Comparison of ENCODE assay signal across 1 cellular context in the genomic region with DNA sequence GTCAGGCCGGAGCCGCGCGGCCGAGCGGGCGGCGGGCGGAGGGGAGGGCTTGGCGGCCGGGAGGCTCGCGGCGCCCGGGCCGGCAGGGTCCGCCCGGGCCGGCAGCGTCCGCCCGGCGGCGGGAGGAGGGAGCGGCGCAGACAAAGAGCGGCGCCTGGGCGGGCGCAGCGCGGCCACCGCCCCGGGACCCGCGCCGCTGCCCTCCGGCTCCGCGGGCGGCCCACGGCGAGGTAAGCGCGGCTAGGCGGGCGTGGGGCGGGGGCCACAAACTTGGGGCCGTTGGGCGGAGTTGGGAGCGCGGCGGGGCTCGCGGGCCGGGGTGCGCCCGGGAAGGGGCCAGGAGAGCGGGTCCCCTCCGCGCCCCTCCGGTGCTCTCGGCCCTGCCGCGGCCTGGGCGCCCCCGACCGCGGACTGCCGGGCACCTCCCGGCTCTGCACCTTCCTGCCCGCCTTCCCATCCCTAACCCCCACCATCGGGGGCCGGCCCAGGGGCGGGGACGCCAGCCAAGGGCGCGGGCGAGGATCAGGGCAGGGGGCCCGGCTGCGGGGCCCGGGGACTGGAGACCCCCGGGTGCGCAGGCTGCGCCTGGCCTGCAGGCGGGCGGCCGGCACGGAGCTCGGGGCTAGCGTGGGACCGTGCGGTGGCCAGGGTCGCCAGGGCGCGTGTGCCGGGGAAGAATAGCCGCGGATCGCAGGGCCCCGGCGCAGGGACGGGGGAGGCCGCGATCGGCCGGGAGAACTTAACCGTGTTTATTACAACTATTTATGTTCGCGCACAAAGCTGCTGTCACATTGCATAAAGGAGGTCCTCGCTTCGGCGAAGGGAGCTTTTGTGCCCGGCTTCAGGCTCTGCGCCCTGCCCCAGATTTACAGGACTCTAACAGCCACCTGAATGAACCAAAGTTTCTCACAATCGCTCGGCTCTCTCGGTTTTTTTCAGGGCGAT.
TF ChIP-seq lines count a peak whose summit lies in the region.

NCK2 (plus strand) TSS at position 4 of the 945 bp plus-strand sequence. CDS start 110,152 bp downstream, outside the sequence.

TF ChIP-seq in K562, 482 proteins besides CTCF, POLR2A, EP300 and RAD21 (continues in another document):
- TF ChIP-seq, protein P1, sequence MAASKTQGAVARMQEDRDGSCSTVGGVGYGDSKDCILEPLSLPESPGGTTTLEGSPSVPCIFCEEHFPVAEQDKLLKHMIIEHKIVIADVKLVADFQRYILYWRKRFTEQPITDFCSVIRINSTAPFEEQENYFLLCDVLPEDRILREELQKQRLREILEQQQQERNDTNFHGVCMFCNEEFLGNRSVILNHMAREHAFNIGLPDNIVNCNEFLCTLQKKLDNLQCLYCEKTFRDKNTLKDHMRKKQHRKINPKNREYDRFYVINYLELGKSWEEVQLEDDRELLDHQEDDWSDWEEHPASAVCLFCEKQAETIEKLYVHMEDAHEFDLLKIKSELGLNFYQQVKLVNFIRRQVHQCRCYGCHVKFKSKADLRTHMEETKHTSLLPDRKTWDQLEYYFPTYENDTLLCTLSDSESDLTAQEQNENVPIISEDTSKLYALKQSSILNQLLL (CRISPR knock-in tag; IDR thresholded peaks at IDR 0.05; ENCODE audit: borderline replicate concordance), result no peak
- no peak for TF ChIP-seq NCOA1 (IDR thresholded peaks at IDR 0.05; ENCODE audit: low read depth)
- peak in 1 of 2 experiments; percentile 60; a peak in 2 of 4 replicates for TF ChIP-seq NRF1 (conservative IDR thresholded peaks at IDR 0.05 in 1 of 2, IDR thresholded peaks at IDR 0.05 in 1 of 2)
- peak; percentile 69 for TF ChIP-seq ZFX (CRISPR knock-in tag; IDR thresholded peaks at IDR 0.05)
- TF ChIP-seq, protein P2, sequence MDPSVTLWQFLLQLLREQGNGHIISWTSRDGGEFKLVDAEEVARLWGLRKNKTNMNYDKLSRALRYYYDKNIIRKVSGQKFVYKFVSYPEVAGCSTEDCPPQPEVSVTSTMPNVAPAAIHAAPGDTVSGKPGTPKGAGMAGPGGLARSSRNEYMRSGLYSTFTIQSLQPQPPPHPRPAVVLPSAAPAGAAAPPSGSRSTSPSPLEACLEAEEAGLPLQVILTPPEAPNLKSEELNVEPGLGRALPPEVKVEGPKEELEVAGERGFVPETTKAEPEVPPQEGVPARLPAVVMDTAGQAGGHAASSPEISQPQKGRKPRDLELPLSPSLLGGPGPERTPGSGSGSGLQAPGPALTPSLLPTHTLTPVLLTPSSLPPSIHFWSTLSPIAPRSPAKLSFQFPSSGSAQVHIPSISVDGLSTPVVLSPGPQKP (CRISPR knock-in tag; IDR thresholded peaks at IDR 0.05), result no peak
- peak; percentile 6; the same call in 1 of the 2 replicates for TF ChIP-seq POLR2G (IDR thresholded peaks at IDR 0.05; ENCODE audit: low read depth, low read length)
- no peak for TF ChIP-seq CBX5 (IDR thresholded peaks at IDR 0.05; ENCODE audit: borderline replicate concordance, low read depth)
- TF ChIP-seq, protein P3, sequence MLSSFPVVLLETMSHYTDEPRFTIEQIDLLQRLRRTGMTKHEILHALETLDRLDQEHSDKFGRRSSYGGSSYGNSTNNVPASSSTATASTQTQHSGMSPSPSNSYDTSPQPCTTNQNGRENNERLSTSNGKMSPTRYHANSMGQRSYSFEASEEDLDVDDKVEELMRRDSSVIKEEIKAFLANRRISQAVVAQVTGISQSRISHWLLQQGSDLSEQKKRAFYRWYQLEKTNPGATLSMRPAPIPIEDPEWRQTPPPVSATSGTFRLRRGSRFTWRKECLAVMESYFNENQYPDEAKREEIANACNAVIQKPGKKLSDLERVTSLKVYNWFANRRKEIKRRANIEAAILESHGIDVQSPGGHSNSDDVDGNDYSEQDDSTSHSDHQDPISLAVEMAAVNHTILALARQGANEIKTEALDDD (IDR thresholded peaks at IDR 0.05), result no peak
- TF ChIP-seq, protein P4, sequence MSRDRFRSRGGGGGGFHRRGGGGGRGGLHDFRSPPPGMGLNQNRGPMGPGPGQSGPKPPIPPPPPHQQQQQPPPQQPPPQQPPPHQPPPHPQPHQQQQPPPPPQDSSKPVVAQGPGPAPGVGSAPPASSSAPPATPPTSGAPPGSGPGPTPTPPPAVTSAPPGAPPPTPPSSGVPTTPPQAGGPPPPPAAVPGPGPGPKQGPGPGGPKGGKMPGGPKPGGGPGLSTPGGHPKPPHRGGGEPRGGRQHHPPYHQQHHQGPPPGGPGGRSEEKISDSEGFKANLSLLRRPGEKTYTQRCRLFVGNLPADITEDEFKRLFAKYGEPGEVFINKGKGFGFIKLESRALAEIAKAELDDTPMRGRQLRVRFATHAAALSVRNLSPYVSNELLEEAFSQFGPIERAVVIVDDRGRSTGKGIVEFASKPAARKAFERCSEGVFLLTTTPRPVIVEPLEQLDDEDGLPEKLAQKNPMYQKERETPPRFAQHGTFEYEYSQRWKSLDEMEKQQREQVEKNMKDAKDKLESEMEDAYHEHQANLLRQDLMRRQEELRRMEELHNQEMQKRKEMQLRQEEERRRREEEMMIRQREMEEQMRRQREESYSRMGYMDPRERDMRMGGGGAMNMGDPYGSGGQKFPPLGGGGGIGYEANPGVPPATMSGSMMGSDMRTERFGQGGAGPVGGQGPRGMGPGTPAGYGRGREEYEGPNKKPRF (IDR thresholded peaks at IDR 0.05; ENCODE audit: low read depth, low read length), result no peak
- TF ChIP-seq POLR2AphosphoS5 (IDR thresholded peaks at IDR 0.05; ENCODE audit: control insufficient read depth, insufficient read depth, low read depth, low read length), result no peak
- TF ChIP-seq, protein P5, sequence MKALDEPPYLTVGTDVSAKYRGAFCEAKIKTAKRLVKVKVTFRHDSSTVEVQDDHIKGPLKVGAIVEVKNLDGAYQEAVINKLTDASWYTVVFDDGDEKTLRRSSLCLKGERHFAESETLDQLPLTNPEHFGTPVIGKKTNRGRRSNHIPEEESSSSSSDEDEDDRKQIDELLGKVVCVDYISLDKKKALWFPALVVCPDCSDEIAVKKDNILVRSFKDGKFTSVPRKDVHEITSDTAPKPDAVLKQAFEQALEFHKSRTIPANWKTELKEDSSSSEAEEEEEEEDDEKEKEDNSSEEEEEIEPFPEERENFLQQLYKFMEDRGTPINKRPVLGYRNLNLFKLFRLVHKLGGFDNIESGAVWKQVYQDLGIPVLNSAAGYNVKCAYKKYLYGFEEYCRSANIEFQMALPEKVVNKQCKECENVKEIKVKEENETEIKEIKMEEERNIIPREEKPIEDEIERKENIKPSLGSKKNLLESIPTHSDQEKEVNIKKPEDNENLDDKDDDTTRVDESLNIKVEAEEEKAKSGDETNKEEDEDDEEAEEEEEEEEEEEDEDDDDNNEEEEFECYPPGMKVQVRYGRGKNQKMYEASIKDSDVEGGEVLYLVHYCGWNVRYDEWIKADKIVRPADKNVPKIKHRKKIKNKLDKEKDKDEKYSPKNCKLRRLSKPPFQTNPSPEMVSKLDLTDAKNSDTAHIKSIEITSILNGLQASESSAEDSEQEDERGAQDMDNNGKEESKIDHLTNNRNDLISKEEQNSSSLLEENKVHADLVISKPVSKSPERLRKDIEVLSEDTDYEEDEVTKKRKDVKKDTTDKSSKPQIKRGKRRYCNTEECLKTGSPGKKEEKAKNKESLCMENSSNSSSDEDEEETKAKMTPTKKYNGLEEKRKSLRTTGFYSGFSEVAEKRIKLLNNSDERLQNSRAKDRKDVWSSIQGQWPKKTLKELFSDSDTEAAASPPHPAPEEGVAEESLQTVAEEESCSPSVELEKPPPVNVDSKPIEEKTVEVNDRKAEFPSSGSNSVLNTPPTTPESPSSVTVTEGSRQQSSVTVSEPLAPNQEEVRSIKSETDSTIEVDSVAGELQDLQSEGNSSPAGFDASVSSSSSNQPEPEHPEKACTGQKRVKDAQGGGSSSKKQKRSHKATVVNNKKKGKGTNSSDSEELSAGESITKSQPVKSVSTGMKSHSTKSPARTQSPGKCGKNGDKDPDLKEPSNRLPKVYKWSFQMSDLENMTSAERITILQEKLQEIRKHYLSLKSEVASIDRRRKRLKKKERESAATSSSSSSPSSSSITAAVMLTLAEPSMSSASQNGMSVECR (CRISPR knock-in tag; IDR thresholded peaks at IDR 0.05), result no peak; the same call in 1 of the 2 replicates
- no peak for TF ChIP-seq ILF3 (IDR thresholded peaks at IDR 0.05; ENCODE audit: borderline replicate concordance)
- TF ChIP-seq MIER1 (IDR thresholded peaks at IDR 0.05; ENCODE audit: low read depth), result no peak
- TF ChIP-seq HBP1 (CRISPR knock-in tag; IDR thresholded peaks at IDR 0.05), result no peak
- TF ChIP-seq ZNF551 (CRISPR knock-in tag; IDR thresholded peaks at IDR 0.05), result no peak
- no peak for TF ChIP-seq ZNF76 (CRISPR knock-in tag; IDR thresholded peaks at IDR 0.05; ENCODE audit: borderline replicate concordance)
- TF ChIP-seq SP2 (IDR thresholded peaks at IDR 0.05; ENCODE audit: extremely low read depth, low read depth, low read length, poor library complexity, severe bottlenecking), result no peak
- 0 out of 2 replicates have a peak, but pooled peaks have one; percentile 14 for TF ChIP-seq RB1 (IDR thresholded peaks at IDR 0.05; ENCODE audit: low read depth)
- TF ChIP-seq, protein P6, sequence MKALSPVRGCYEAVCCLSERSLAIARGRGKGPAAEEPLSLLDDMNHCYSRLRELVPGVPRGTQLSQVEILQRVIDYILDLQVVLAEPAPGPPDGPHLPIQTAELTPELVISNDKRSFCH (CRISPR knock-in tag; IDR thresholded peaks at IDR 0.05), result no peak
- TF ChIP-seq, protein P6 (tag; IDR thresholded peaks at IDR 0.05), result no peak
- TF ChIP-seq TFE3 (CRISPR knock-in tag; IDR thresholded peaks at IDR 0.05), result no peak
- TF ChIP-seq KDM4B (IDR thresholded peaks at IDR 0.05; ENCODE audit: borderline replicate concordance in 2 of 2, low read depth in 1 of 2), result no peak
- no peak for TF ChIP-seq MYBL2 (IDR thresholded peaks at IDR 0.05; ENCODE audit: low read depth)
- TF ChIP-seq MYBL2 (CRISPR knock-in tag; IDR thresholded peaks at IDR 0.05; ENCODE audit: borderline replicate concordance), result no peak
- TF ChIP-seq RBBP5 (IDR thresholded peaks at IDR 0.05; ENCODE audit: borderline replicate concordance, insufficient read depth, low read length, poor library complexity, severe bottlenecking), result peak; percentile 25
- no peak for TF ChIP-seq XRCC3 (IDR thresholded peaks at IDR 0.05)
- no peak for TF ChIP-seq CBFB (CRISPR knock-in tag; IDR thresholded peaks at IDR 0.05)
- TF ChIP-seq CBX2 (IDR thresholded peaks at IDR 0.05; ENCODE audit: insufficient read depth, low read length, poor library complexity, severe bottlenecking), result no peak
- TF ChIP-seq, protein P7, sequence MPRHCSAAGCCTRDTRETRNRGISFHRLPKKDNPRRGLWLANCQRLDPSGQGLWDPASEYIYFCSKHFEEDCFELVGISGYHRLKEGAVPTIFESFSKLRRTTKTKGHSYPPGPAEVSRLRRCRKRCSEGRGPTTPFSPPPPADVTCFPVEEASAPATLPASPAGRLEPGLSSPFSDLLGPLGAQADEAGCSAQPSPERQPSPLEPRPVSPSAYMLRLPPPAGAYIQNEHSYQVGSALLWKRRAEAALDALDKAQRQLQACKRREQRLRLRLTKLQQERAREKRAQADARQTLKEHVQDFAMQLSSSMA (CRISPR knock-in tag; IDR thresholded peaks at IDR 0.05), result no peak
- peak; percentile 38 for TF ChIP-seq SAP30 (IDR thresholded peaks at IDR 0.05; ENCODE audit: borderline replicate concordance, insufficient read depth, low read depth, low read length, poor library complexity, severe bottlenecking)
- TF ChIP-seq, protein P8, sequence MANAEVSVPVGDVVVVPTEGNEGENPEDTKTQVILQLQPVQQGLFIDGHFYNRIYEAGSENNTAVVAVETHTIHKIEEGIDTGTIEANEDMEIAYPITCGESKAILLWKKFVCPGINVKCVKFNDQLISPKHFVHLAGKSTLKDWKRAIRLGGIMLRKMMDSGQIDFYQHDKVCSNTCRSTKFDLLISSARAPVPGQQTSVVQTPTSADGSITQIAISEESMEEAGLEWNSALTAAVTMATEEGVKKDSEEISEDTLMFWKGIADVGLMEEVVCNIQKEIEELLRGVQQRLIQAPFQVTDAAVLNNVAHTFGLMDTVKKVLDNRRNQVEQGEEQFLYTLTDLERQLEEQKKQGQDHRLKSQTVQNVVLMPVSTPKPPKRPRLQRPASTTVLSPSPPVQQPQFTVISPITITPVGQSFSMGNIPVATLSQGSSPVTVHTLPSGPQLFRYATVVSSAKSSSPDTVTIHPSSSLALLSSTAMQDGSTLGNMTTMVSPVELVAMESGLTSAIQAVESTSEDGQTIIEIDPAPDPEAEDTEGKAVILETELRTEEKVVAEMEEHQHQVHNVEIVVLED (CRISPR knock-in tag; IDR thresholded peaks at IDR 0.05), result no peak
- peak; percentile 53 for TF ChIP-seq RBFOX2 (IDR thresholded peaks at IDR 0.05; ENCODE audit: low read depth, low read length)
- TF ChIP-seq ZNF217 (CRISPR knock-in tag; IDR thresholded peaks at IDR 0.05), result no peak
